ENCODE assay signal across 15 cellular contexts in the genomic region with DNA sequence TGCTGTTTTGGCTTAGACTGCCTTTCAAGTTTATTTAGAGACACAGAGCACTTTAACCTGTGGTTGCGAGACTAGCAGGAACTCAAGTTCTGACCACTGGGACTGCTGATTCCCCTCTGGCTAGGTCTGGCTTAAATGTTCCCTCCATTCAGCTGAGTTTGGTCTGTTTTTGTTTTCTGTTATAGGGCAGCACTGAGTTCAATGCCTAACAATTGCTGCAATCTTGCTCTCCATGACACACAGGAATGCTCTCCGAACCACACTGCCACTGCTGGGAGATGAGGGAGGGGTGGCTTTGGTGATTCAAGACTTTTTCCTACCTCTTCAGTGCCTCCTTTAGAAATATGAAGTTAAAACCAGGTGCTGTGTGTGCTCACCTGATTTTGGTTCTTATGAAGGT.
"Had no signal": no experiment of that assay in that cellular context is flagged by ENCODE, and none has a peak within 500 bp of the region (broad histone marks: within the 10 kb centered on the region; RNA-seq: fewer than 3 reads in every experiment).

No MANE protein-coding gene starts in this region.

- H3K4me1 Mint-ChIP-seq: activated naive CD4-positive, alpha-beta T cell treated with anti-CD3 and anti-CD28 coated beads, Interleukin-2, amount 50 U/mL, for 24 hours; neural progenitor cell had no signal

- H3K27ac Mint-ChIP-seq: activated naive CD4-positive, alpha-beta T cell treated with anti-CD3 and anti-CD28 coated beads, Interleukin-2, amount 50 U/mL, for 24 hours; activated T-helper 2 cell treated with anti-CD3 and anti-CD28 coated beads, Interferon-gamma antibody, Interleukin-2, Interleukin-4, amounts not matched to agents 10 μg/mL and 5 μg/mL and 100 μg/mL, durations not matched to agents 14 hours and 24 hours and 36 hours; neural progenitor cell; T-helper 1 cell treated with Interleukin-12 subunit alpha and Interleukin-12 subunit beta and Interleukin-4 antibody, amounts not matched to agents 30 μg/mL and 1 μg/mL, for 36 hours had no signal

- H3K36me3 Mint-ChIP-seq: neural progenitor cell had no signal

- H3K4me3 Mint-ChIP-seq: activated naive CD4-positive, alpha-beta T cell treated with anti-CD3 and anti-CD28 coated beads, Interleukin-2, amount 50 U/mL, for 24 hours; neural progenitor cell; T-helper 1 cell treated with Interleukin-12 subunit alpha and Interleukin-12 subunit beta and Interleukin-4 antibody, amounts not matched to agents 30 μg/mL and 1 μg/mL, for 36 hours had no signal

- DNase-seq: activated CD4-positive, CD25-positive, alpha-beta regulatory T cell; dorsolateral prefrontal cortex; heart left ventricle; kidney; left ventricle myocardium superior; pancreas; retina; stimulated activated CD4-positive, alpha-beta T cell treated with anti-CD3 and anti-CD28 coated beads, Interleukin-4, amount 100 ng/mL, for 4 hours; stomach had no signal

- H3K9me3 Mint-ChIP-seq: activated naive CD4-positive, alpha-beta T cell treated with anti-CD3 and anti-CD28 coated beads, Interleukin-2, amount 50 U/mL, for 24 hours; activated T-helper 2 cell treated with anti-CD3 and anti-CD28 coated beads, Interferon-gamma antibody, Interleukin-2, Interleukin-4, amounts not matched to agents 10 μg/mL and 5 μg/mL and 100 μg/mL, durations not matched to agents 14 hours and 24 hours and 36 hours; T-helper 1 cell treated with Interleukin-12 subunit alpha and Interleukin-12 subunit beta and Interleukin-4 antibody, amounts not matched to agents 30 μg/mL and 1 μg/mL, for 36 hours had no signal

- H3K4me3 ChIP-seq: dorsolateral prefrontal cortex, heart left ventricle, neural progenitor cell, pancreas, skin epidermis, stomach, thoracic aorta had no signal
